In the genomic region with DNA sequence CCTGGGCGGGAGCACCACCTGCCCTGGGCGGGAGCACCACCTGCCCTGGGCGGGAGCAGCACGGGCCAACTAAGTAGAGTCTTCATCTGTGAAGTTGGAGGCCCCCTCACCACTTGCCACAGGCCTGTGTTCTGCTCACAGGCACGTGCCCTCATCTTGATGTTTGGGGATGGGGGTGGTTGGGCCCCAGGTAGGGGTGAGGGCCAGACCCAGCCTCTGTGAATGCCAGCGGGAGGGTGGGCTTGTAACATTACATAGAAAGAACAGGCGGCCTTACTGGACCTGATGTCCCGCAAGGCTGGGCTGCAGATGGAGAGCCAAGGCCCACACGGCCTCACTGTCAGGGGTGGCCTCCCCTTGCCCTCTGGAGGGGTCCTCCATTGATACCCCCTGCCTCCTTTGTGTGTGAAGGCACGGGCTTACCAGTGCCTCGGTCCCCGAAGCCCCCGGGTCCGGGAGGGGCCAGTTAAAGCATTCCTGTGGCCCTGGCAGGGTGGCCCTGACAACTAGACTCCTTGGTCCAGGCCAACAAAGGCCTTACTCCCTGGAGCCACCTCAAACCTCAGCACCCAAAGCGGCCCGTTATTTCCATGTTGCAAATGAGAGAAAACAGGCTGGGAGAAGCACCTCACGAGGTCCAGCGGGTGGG, we compare ENCODE assay signal across 1 cellular context.
TF ChIP-seq lines count a peak whose summit lies in the region.

No MANE protein-coding gene starts in this region.

TF ChIP-seq in HepG2, 621 proteins besides CTCF, POLR2A, EP300 and RAD21 (continued from another document):
- TF ChIP-seq ZNF530 (CRISPR knock-in tag; IDR thresholded peaks at IDR 0.05; ENCODE audit: low read depth) (no peak), NR2F6 (IDR thresholded peaks at IDR 0.05) (no peak), NR2F6 (CRISPR knock-in tag; IDR thresholded peaks at IDR 0.05) (no peak), PRMT3 (CRISPR knock-in tag; IDR thresholded peaks at IDR 0.05; ENCODE audit: borderline replicate concordance, low read depth) (no peak), GLI4 (CRISPR knock-in tag; IDR thresholded peaks at IDR 0.05; ENCODE audit: borderline replicate concordance) (no peak), RCOR2 (CRISPR knock-in tag; IDR thresholded peaks at IDR 0.05) (0 out of 2 replicates have a peak, but pooled peaks have one; percentile 8), ZNF260 (CRISPR knock-in tag; IDR thresholded peaks at IDR 0.05; ENCODE audit: borderline replicate concordance, low read depth) (no peak), ZNF816 (CRISPR knock-in tag; IDR thresholded peaks at IDR 0.05; ENCODE audit: borderline replicate concordance) (0 out of 2 replicates have a peak, but pooled peaks have one; percentile 17), ZNF121 (CRISPR knock-in tag; IDR thresholded peaks at IDR 0.05) (no peak), CBX5 (CRISPR knock-in tag; IDR thresholded peaks at IDR 0.05; ENCODE audit: borderline replicate concordance) (no peak), NFKB2 (CRISPR knock-in tag; IDR thresholded peaks at IDR 0.05; ENCODE audit: borderline replicate concordance) (0 out of 2 replicates have a peak, but pooled peaks have one; percentile 22), ZNF83 (CRISPR knock-in tag; IDR thresholded peaks at IDR 0.05; ENCODE audit: borderline replicate concordance) (0 out of 2 replicates have a peak, but pooled peaks have one; percentile 26), BRCA1 (CRISPR knock-in tag; IDR thresholded peaks at IDR 0.05) (0 out of 2 replicates have a peak, but pooled peaks have one; percentile 11), ISL2 (CRISPR knock-in tag; IDR thresholded peaks at IDR 0.05) (no peak), ZNF576 (CRISPR knock-in tag; IDR thresholded peaks at IDR 0.05) (0 out of 2 replicates have a peak, but pooled peaks have one; percentile 10)
